Comparison of ENCODE assay signal across 2 cellular contexts in the genomic region with DNA sequence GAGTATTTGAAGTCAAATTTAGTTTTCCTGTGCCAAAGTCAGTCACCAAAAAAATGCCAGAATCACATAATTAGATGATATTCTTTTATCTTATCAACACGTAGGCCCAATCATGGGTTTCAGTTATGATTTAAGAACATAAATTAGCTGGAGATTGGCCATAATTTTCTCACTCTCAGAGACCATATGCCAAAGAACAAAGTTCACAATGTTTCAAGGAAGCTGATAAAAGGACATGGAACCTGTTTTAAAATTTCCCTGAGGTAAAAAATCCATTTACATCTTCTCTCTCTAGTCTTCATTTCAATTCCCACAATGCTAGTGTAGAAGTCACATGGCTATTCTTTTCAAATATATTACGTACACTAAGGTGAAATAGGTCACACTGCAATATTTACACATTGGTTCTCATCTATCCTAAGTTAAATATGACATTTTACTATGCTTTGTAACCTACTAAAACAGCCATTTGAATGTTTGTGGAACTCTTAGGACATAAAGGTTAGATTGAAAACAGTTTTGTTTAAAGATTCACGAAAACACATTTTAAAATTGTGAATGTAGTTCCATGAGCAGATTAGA.
TF ChIP-seq lines count a peak whose summit lies in the region.

No MANE protein-coding gene starts in this region.

TF ChIP-seq in GM12878, 131 proteins besides CTCF, POLR2A, EP300 and RAD21:
- TF ChIP-seq, protein P1, sequence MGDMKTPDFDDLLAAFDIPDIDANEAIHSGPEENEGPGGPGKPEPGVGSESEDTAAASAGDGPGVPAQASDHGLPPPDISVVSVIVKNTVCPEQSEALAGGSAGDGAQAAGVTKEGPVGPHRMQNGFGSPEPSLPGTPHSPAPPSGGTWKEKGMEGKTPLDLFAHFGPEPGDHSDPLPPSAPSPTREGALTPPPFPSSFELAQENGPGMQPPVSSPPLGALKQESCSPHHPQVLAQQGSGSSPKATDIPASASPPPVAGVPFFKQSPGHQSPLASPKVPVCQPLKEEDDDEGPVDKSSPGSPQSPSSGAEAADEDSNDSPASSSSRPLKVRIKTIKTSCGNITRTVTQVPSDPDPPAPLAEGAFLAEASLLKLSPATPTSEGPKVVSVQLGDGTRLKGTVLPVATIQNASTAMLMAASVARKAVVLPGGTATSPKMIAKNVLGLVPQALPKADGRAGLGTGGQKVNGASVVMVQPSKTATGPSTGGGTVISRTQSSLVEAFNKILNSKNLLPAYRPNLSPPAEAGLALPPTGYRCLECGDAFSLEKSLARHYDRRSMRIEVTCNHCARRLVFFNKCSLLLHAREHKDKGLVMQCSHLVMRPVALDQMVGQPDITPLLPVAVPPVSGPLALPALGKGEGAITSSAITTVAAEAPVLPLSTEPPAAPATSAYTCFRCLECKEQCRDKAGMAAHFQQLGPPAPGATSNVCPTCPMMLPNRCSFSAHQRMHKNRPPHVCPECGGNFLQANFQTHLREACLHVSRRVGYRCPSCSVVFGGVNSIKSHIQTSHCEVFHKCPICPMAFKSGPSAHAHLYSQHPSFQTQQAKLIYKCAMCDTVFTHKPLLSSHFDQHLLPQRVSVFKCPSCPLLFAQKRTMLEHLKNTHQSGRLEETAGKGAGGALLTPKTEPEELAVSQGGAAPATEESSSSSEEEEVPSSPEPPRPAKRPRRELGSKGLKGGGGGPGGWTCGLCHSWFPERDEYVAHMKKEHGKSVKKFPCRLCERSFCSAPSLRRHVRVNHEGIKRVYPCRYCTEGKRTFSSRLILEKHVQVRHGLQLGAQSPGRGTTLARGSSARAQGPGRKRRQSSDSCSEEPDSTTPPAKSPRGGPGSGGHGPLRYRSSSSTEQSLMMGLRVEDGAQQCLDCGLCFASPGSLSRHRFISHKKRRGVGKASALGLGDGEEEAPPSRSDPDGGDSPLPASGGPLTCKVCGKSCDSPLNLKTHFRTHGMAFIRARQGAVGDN (IDR thresholded peaks at IDR 0.05) = no peak
- TF ChIP-seq LARP7 (IDR thresholded peaks at IDR 0.05) (no peak), RUNX3 (IDR thresholded peaks at IDR 0.05; ENCODE audit: low read length) (no peak), TCF7 (IDR thresholded peaks at IDR 0.05; ENCODE audit: borderline replicate concordance) (no peak), CHD2 (IDR thresholded peaks at IDR 0.05; ENCODE audit: borderline replicate concordance, low read depth, low read length) (no peak)

TF ChIP-seq in GM23338, 12 proteins besides CTCF, POLR2A, EP300 and RAD21:
- TF ChIP-seq, protein P2, sequence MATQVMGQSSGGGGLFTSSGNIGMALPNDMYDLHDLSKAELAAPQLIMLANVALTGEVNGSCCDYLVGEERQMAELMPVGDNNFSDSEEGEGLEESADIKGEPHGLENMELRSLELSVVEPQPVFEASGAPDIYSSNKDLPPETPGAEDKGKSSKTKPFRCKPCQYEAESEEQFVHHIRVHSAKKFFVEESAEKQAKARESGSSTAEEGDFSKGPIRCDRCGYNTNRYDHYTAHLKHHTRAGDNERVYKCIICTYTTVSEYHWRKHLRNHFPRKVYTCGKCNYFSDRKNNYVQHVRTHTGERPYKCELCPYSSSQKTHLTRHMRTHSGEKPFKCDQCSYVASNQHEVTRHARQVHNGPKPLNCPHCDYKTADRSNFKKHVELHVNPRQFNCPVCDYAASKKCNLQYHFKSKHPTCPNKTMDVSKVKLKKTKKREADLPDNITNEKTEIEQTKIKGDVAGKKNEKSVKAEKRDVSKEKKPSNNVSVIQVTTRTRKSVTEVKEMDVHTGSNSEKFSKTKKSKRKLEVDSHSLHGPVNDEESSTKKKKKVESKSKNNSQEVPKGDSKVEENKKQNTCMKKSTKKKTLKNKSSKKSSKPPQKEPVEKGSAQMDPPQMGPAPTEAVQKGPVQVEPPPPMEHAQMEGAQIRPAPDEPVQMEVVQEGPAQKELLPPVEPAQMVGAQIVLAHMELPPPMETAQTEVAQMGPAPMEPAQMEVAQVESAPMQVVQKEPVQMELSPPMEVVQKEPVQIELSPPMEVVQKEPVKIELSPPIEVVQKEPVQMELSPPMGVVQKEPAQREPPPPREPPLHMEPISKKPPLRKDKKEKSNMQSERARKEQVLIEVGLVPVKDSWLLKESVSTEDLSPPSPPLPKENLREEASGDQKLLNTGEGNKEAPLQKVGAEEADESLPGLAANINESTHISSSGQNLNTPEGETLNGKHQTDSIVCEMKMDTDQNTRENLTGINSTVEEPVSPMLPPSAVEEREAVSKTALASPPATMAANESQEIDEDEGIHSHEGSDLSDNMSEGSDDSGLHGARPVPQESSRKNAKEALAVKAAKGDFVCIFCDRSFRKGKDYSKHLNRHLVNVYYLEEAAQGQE (IDR thresholded peaks at IDR 0.05; ENCODE audit: unreplicated experiment) = no peak
- TF ChIP-seq, protein P3, sequence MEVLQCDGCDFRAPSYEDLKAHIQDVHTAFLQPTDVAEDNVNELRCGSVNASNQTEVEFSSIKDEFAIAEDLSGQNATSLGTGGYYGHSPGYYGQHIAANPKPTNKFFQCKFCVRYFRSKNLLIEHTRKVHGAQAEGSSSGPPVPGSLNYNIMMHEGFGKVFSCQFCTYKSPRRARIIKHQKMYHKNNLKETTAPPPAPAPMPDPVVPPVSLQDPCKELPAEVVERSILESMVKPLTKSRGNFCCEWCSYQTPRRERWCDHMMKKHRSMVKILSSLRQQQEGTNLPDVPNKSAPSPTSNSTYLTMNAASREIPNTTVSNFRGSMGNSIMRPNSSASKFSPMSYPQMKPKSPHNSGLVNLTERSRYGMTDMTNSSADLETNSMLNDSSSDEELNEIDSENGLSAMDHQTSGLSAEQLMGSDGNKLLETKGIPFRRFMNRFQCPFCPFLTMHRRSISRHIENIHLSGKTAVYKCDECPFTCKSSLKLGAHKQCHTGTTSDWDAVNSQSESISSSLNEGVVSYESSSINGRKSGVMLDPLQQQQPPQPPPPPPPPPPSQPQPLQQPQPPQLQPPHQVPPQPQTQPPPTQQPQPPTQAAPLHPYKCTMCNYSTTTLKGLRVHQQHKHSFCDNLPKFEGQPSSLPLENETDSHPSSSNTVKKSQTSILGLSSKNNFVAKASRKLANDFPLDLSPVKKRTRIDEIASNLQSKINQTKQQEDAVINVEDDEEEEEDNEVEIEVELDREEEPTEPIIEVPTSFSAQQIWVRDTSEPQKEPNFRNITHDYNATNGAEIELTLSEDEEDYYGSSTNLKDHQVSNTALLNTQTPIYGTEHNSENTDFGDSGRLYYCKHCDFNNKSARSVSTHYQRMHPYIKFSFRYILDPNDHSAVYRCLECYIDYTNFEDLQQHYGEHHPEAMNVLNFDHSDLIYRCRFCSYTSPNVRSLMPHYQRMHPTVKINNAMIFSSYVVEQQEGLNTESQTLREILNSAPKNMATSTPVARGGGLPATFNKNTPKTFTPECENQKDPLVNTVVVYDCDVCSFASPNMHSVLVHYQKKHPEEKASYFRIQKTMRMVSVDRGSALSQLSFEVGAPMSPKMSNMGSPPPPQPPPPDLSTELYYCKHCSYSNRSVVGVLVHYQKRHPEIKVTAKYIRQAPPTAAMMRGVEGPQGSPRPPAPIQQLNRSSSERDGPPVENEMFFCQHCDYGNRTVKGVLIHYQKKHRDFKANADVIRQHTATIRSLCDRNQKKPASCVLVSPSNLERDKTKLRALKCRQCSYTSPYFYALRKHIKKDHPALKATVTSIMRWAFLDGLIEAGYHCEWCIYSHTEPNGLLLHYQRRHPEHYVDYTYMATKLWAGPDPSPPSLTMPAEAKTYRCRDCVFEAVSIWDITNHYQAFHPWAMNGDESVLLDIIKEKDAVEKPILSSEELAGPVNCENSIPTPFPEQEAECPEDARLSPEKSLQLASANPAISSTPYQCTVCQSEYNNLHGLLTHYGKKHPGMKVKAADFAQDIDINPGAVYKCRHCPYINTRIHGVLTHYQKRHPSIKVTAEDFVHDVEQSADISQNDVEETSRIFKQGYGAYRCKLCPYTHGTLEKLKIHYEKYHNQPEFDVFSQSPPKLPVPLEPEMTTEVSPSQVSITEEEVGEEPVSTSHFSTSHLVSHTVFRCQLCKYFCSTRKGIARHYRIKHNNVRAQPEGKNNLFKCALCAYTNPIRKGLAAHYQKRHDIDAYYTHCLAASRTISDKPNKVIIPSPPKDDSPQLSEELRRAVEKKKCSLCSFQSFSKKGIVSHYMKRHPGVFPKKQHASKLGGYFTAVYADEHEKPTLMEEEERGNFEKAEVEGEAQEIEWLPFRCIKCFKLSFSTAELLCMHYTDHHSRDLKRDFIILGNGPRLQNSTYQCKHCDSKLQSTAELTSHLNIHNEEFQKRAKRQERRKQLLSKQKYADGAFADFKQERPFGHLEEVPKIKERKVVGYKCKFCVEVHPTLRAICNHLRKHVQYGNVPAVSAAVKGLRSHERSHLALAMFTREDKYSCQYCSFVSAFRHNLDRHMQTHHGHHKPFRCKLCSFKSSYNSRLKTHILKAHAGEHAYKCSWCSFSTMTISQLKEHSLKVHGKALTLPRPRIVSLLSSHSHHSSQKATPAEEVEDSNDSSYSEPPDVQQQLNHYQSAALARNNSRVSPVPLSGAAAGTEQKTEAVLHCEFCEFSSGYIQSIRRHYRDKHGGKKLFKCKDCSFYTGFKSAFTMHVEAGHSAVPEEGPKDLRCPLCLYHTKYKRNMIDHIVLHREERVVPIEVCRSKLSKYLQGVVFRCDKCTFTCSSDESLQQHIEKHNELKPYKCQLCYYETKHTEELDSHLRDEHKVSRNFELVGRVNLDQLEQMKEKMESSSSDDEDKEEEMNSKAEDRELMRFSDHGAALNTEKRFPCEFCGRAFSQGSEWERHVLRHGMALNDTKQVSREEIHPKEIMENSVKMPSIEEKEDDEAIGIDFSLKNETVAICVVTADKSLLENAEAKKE (CRISPR knock-in tag; IDR thresholded peaks at IDR 0.05) = no peak
- no peak for TF ChIP-seq NANOG (IDR thresholded peaks at IDR 0.05; ENCODE audit: borderline replicate concordance)
